In genomic region chr6:109632405-109632804, GRCh38 we compare ENCODE assay signal across 28 cellular contexts.
"Had no signal": no experiment of that assay in that cellular context is flagged by ENCODE, and none has a peak within 500 bp of the region (broad histone marks: within the 10 kb centered on the region; RNA-seq: fewer than 3 reads in every experiment).

No MANE protein-coding gene starts in this region.

- ATAC-seq: left colon; left lung; lower lobe of right lung; naive thymus-derived CD8-positive, alpha-beta T cell; pancreas; right cardiac atrium; sciatic nerve; stimulated activated naive B cell treated with anti-CD40 and anti-IgM and Interleukin-4, amounts not matched to agents 10 μg/mL and 1 μg/mL and 100 μg/mL, for 72 hours; stimulated activated naive CD8-positive, alpha-beta T cell treated with anti-CD3 and anti-CD28 coated beads, Interleukin-15, Interleukin-2, amounts not matched to agents 100 U/mL and 50 U/mL, for 24 hours had no signal

- H3K9me3 ChIP-seq: left lung, lower lobe of right lung, pancreas, prostate gland, stomach, testis, thyroid gland, transverse colon, upper lobe of left lung, vagina had no signal

- H3K27ac ChIP-seq: left lung, lower lobe of right lung, pancreas, prostate gland, skin epidermis, stomach, testis, thyroid gland, transverse colon, upper lobe of left lung, vagina had no signal

- H3K36me3 ChIP-seq: left lung, lower lobe of right lung, pancreas, prostate gland, thyroid gland, transverse colon, upper lobe of left lung, vagina had no signal

- H3K4me1 ChIP-seq: left lung, lower lobe of right lung, pancreas, prostate gland, stomach, testis, thyroid gland, transverse colon, upper lobe of left lung, vagina had no signal

- H3K4me3 ChIP-seq: left lung, lower lobe of right lung, pancreas, prostate gland, skin epidermis, stomach, testis, thyroid gland, transverse colon, upper lobe of left lung, vagina had no signal

- DNase-seq: kidney glomerular epithelial cell; left colon; left lung; lower lobe of right lung; mammary epithelial cell; mesenchymal stem cell; naive thymus-derived CD8-positive, alpha-beta T cell; nucleus accumbens; pancreas; posterior cingulate gyrus; retina; right cardiac atrium; stimulated activated CD4-positive, alpha-beta T cell treated with anti-CD3 and anti-CD28 coated beads, Interleukin-12 subunit alpha, Interleukin-12 subunit beta, amount 100 ng/mL, for 4 hours; stimulated activated CD4-positive, alpha-beta T cell treated with anti-CD3 and anti-CD28 coated beads, Interleukin-15, amount 100 ng/mL, for 24 hours; stimulated activated CD4-positive, alpha-beta T cell treated with anti-CD3 and anti-CD28 coated beads, Interleukin-2, amount 100 ng/mL, for 24 hours; stimulated activated CD4-positive, alpha-beta T cell treated with anti-CD3 and anti-CD28 coated beads, Interleukin-4, amount 100 ng/mL, for 1 hour; stimulated activated naive B cell treated with anti-CD40 and anti-IgM and Interleukin-4, amounts not matched to agents 10 μg/mL and 1 μg/mL and 100 μg/mL, for 72 hours; stimulated activated naive CD8-positive, alpha-beta T cell treated with anti-CD3 and anti-CD28 coated beads, Interleukin-15, Interleukin-2, amounts not matched to agents 100 U/mL and 50 U/mL, for 24 hours; stomach; testis; thyroid gland; transverse colon; upper lobe of left lung had no signal

- FAIRE-seq: keratinocyte, pancreas had no signal
